Comparison of ENCODE assay signal across 12 cellular contexts in the genomic region with DNA sequence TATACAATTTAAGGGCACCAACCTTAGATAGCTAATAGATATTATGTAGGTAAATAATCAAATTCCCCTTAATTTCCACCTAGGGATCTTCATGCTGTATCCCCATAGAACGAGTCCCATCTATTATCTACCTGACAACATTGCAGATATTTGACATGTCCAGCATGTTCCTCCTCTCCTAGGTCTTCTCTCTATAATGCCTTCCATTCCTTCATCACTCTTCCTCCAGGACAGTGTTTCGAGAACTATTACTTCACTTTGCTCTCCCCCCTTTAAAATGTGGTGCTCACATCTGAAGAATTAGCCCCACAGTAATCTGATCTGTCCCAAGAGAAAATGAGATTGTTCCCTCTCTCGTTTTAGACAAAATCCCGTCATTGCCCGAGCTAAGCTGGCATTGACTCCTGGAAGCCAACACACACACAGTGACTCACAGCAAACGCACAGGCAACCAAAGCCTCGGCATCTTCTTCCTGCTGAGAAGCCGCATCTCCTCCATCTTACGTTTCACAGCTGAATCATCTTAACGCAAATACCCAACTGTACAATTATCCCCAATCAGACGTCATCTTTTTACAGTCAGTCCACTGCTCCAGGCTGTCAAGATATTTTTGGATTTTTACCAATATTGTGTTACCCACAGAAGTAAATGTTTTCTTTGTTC.
DNase-seq lines count a peak whose midpoint lies in the region; ATAC-seq and TF ChIP-seq lines count a peak whose summit lies in the region.
"Had no signal": no experiment of that assay in that cellular context is flagged by ENCODE, and none has a peak within 500 bp of the region (broad histone marks: within the 10 kb centered on the region; RNA-seq: fewer than 3 reads in every experiment).

No MANE protein-coding gene starts in this region.

- WGBS in smooth muscle cell (ENCODE audit: low lambda C conversion rate): 72% methylated on average over 11 of the region's 11 CpGs

- H3K4me3 ChIP-seq in A673 (ENCODE audit: low read depth, low read length, poor library complexity, severe bottlenecking) (no peak overlapping the region), smooth muscle cell (no peak overlapping the region)
- H3K4me3 ChIP-seq: coronary artery had no signal

- no peak overlapping the region for H3K4me2 ChIP-seq in smooth muscle cell

- BruUV-seq in A673 (replicated peaks; lab: Mats Ljungman, UMichigan): no TSS peak

- TF ChIP-seq CTCF in A673 (conservative IDR thresholded peaks at IDR 0.05; ENCODE audit: low read depth, low read length) (no peak), smooth muscle cell (IDR thresholded peaks at IDR 0.05; ENCODE audit: borderline replicate concordance, insufficient read depth, poor library complexity, severe bottlenecking) (no peak)

- POLR2A ChIA-PET in A673 (lab: Charles Lee; ENCODE audit: low non-redundant PET): no interaction called here

- intact Hi-C loops in A673 (cut with micrococcal nuclease; ENCODE audit: unreplicated experiment): no loop called here

- H4K20me1 ChIP-seq in smooth muscle cell (ENCODE audit: low read depth): no peaks in the 10 kb centered on the region

- ATAC-seq in GM18519 (IDR thresholded peaks at IDR 0.05; ENCODE audit: low FRiP score, unreplicated experiment) (no peak), HG03139 (IDR thresholded peaks at IDR 0.05; ENCODE audit: unreplicated experiment) (no peak)
- ATAC-seq: WTC11 had no signal

- H3K9me3 ChIP-seq in A673 (ENCODE audit: low read depth, low read length, poor library complexity, severe bottlenecking) (no peaks in the 10 kb centered on the region), smooth muscle cell (replicated peaks; ENCODE audit: low read depth) (no peaks in the 10 kb centered on the region)

- H3F3A ChIP-seq in smooth muscle cell (ENCODE audit: low read depth): no peaks in the 10 kb centered on the region

- no peak overlapping the region for H3K9ac ChIP-seq in smooth muscle cell (ENCODE audit: low read depth)

- H3K27me3 ChIP-seq in A673 (replicated peaks; ENCODE audit: insufficient read depth, low read depth, low read length, poor library complexity) (no peaks in the 10 kb centered on the region), smooth muscle cell (ENCODE audit: low read depth) (no peaks in the 10 kb centered on the region)

- peak; percentile 82 for DNase-seq in A673 (ENCODE audit: low spot score)
- peak; percentile 6 for DNase-seq in HCEC 1CT
- DNase-seq in SK-MEL-5 (ENCODE audit: low read depth, low spot score): peak; percentile 81
- DNase-seq in fibroblast of peridontal ligament (ENCODE audit: extremely low read depth): peak; percentile 98
- no peak for DNase-seq in NCI-H2107 (lab: John Stamatoyannopoulos, UW)
- DNase-seq in smooth muscle cell (lab: John Stamatoyannopoulos, UW; ENCODE audit: unreplicated experiment): no peak
- DNase-seq: MV-4-11; stimulated activated CD4-positive, alpha-beta T cell treated with anti-CD3 and anti-CD28 coated beads, Interleukin-2, amount 100 ng/mL, for 24 hours had no signal

- H3K4me1 ChIP-seq in A673 (ENCODE audit: insufficient read depth, low read length, poor library complexity, severe bottlenecking): no peaks in the 10 kb centered on the region
- no peaks in the 10 kb centered on the region for H3K4me1 ChIP-seq in smooth muscle cell (ENCODE audit: low read depth)

- H3K27ac ChIP-seq in A673 (ENCODE audit: low read depth, low read length, poor library complexity, severe bottlenecking) (no peak overlapping the region), smooth muscle cell (ENCODE audit: low read depth) (no peak overlapping the region)
- H3K27ac ChIP-seq: coronary artery had no signal

- CTCF ChIA-PET in A673 (lab: Charles Lee): no interaction called here

- H3K36me3 ChIP-seq in A673 (ENCODE audit: insufficient read depth, low read length, poor library complexity, severe bottlenecking) (no peaks in the 10 kb centered on the region), smooth muscle cell (ENCODE audit: low read depth) (no peaks in the 10 kb centered on the region)

- H2AFZ ChIP-seq in smooth muscle cell (ENCODE audit: low read depth): no peak overlapping the region

- H3K79me2 ChIP-seq in smooth muscle cell (ENCODE audit: low read depth): no peaks in the 10 kb centered on the region

- in situ Hi-C loops in SK-MEL-5 (cut with HindIII; ENCODE audit: low pct_unique_long_range_greater_than_20kb, low sequenced_read_pairs): no loop called here

Comparison
In these comparisons a context has a peak if more than half of its experiments do, and no peak if none do; other contexts are left out.
1. DNase-seq: peak in A673 (single experiment), HCEC 1CT (single experiment), SK-MEL-5 (single experiment) and fibroblast of peridontal ligament (single experiment); none in NCI-H2107 (single experiment) and smooth muscle cell (single experiment).